In genomic region chr11:69115586-69116560, GRCh38 we compare ENCODE assay signal across 15 cellular contexts. TPM values are rescaled to one million over a fixed set of nuclear protein-coding genes. Genes with fewer than 3 reads are reported as not detected.
DNase-seq lines count a peak whose midpoint lies in the region; ATAC-seq and TF ChIP-seq lines count a peak whose summit lies in the region.
"Had no signal": no experiment of that assay in that cellular context is flagged by ENCODE, and none has a peak within 500 bp of the region (broad histone marks: within the 10 kb centered on the region; RNA-seq: fewer than 3 reads in every experiment).

No MANE protein-coding gene starts in this region.

- no peak for TF ChIP-seq CTCF in C4-2B (conservative IDR thresholded peaks at IDR 0.05)
- TF ChIP-seq CTCF in VCaP (conservative IDR thresholded peaks at IDR 0.05), result no peak
- no peak for TF ChIP-seq CTCF in parathyroid adenoma (IDR thresholded peaks at IDR 0.05)
- no peak for TF ChIP-seq CTCF in BE2C (IDR thresholded peaks at IDR 0.05; ENCODE audit: low read depth, low read length)

- H3K4me1 Mint-ChIP-seq in activated T-helper 2 cell treated with anti-CD3 and anti-CD28 coated beads, Interferon-gamma antibody, Interleukin-2, Interleukin-4, amounts not matched to agents 10 μg/mL and 5 μg/mL and 100 μg/mL, durations not matched to agents 14 hours and 24 hours and 36 hours (ENCODE audit: low read depth), result no peaks in the 10 kb centered on the region

- peak overlapping the region; percentile 26 for H3K4me2 ChIP-seq in parathyroid adenoma (ENCODE audit: low read length)
- H3K4me2 ChIP-seq: KMS-11 had no signal

- H2AFZ ChIP-seq in parathyroid adenoma, result peak overlapping the region; percentile 46

- H3K36me3 ChIP-seq in parathyroid adenoma (ENCODE audit: control insufficient read depth, insufficient read depth, low read length) (no peaks in the 10 kb centered on the region), BE2C (no peaks in the 10 kb centered on the region)
- H3K36me3 ChIP-seq: cardiac muscle cell, neutrophil had no signal

- no peaks in the 10 kb centered on the region for H3K36me3 Mint-ChIP-seq in activated T-helper 2 cell treated with anti-CD3 and anti-CD28 coated beads, Interferon-gamma antibody, Interleukin-2, Interleukin-4, amounts not matched to agents 10 μg/mL and 5 μg/mL and 100 μg/mL, durations not matched to agents 14 hours and 24 hours and 36 hours (ENCODE audit: low read depth)
- H3K36me3 Mint-ChIP-seq: type B pancreatic cell had no signal

- ATAC-seq in right cardiac atrium, result peak; percentile 81 to 88
- no peak for ATAC-seq in GM18870 (IDR thresholded peaks at IDR 0.05; ENCODE audit: unreplicated experiment)

- H3K4me3 Mint-ChIP-seq in activated T-helper 2 cell treated with anti-CD3 and anti-CD28 coated beads, Interferon-gamma antibody, Interleukin-2, Interleukin-4, amounts not matched to agents 10 μg/mL and 5 μg/mL and 100 μg/mL, durations not matched to agents 14 hours and 24 hours and 36 hours (ENCODE audit: low read depth), result no peak overlapping the region
- H3K4me3 Mint-ChIP-seq: type B pancreatic cell had no signal

- 72% methylated on average over 41 of the region's 41 CpGs for WGBS in right cardiac atrium

- peaks cover 4% of the 10 kb centered on the region for H3K9me3 Mint-ChIP-seq in activated T-helper 2 cell treated with anti-CD3 and anti-CD28 coated beads, Interferon-gamma antibody, Interleukin-2, Interleukin-4, amounts not matched to agents 10 μg/mL and 5 μg/mL and 100 μg/mL, durations not matched to agents 14 hours and 24 hours and 36 hours
- H3K9me3 Mint-ChIP-seq: type B pancreatic cell had no signal

- DNase-seq in right cardiac atrium (peak; percentile 60 to 88 (median 83)), BE2C (no peak), superior temporal gyrus (ENCODE audit: extremely low spot score) (no peak)
- DNase-seq in activated T-helper 2 cell treated with anti-CD3 and anti-CD28 coated beads, Interferon-gamma antibody, Interleukin-2, Interleukin-4, amounts not matched to agents 10 μg/mL and 5 μg/mL and 100 μg/mL, durations not matched to agents 14 hours and 24 hours and 36 hours (ENCODE audit: low spot score), result no peak
- DNase-seq: activated CD8-positive, alpha-beta memory T cell treated with anti-CD3 and anti-CD28 coated beads for 24 hours; NCI-H526 treated with DMSO at 0.1 percent for 48 hours had no signal

- peak overlapping the region; percentile 47 for H3K27ac ChIP-seq in C4-2B
- peak overlapping the region; percentile 68 for H3K27ac ChIP-seq in VCaP
- H3K27ac ChIP-seq in right cardiac atrium (ENCODE audit: low read length), result no peak overlapping the region
- no peak overlapping the region for H3K27ac ChIP-seq in parathyroid adenoma
- H3K27ac ChIP-seq: cardiac muscle cell, KMS-11, neutrophil had no signal

- H3K27me3 ChIP-seq in right cardiac atrium (ENCODE audit: control insufficient read depth, insufficient read depth) (no peaks in the 10 kb centered on the region), parathyroid adenoma (ENCODE audit: control insufficient read depth, insufficient read depth, low read length) (no peaks in the 10 kb centered on the region), BE2C (no peaks in the 10 kb centered on the region)
- H3K27me3 ChIP-seq: cardiac muscle cell, neutrophil had no signal

- H3K9me3 ChIP-seq in right cardiac atrium (ENCODE audit: control insufficient read depth, low read length) (no peaks in the 10 kb centered on the region), parathyroid adenoma (ENCODE audit: control insufficient read depth, low read length) (no peaks in the 10 kb centered on the region), BE2C (peaks cover 2% of the 10 kb centered on the region; the same call in 1 of the 2 replicates)
- H3K9me3 ChIP-seq: neutrophil had no signal

- no peaks in the 10 kb centered on the region for H3K79me2 ChIP-seq in parathyroid adenoma

- H3K4me1 ChIP-seq in right cardiac atrium (ENCODE audit: control insufficient read depth, insufficient read depth, low read length) (no peaks in the 10 kb centered on the region), parathyroid adenoma (peaks cover 3% of the 10 kb centered on the region), BE2C (no peaks in the 10 kb centered on the region)

- no peak overlapping the region for H3K27ac Mint-ChIP-seq in activated T-helper 2 cell treated with anti-CD3 and anti-CD28 coated beads, Interferon-gamma antibody, Interleukin-2, Interleukin-4, amounts not matched to agents 10 μg/mL and 5 μg/mL and 100 μg/mL, durations not matched to agents 14 hours and 24 hours and 36 hours

- no peak overlapping the region for H3K9ac ChIP-seq in parathyroid adenoma
- H3K9ac ChIP-seq: KMS-11 had no signal

- H3K27me3 Mint-ChIP-seq in activated T-helper 2 cell treated with anti-CD3 and anti-CD28 coated beads, Interferon-gamma antibody, Interleukin-2, Interleukin-4, amounts not matched to agents 10 μg/mL and 5 μg/mL and 100 μg/mL, durations not matched to agents 14 hours and 24 hours and 36 hours (ENCODE audit: low read depth), result no peaks in the 10 kb centered on the region

- intact Hi-C loops in right cardiac atrium (cut with DNase I), result loop anchor here in 1 of 4 donors (10.0 kb wide), 1 partner anchor 169 kb away; no protein-coding TSS in a partner anchor
- intact Hi-C loops in activated T-helper 2 cell treated with anti-CD3 and anti-CD28 coated beads, Interferon-gamma antibody, Interleukin-2, Interleukin-4, amounts not matched to agents 10 μg/mL and 5 μg/mL and 100 μg/mL, durations not matched to agents 14 hours and 24 hours and 36 hours (cut with micrococcal nuclease), result no loop called here

- H3K4me3 ChIP-seq in right cardiac atrium (ENCODE audit: low read length) (no peak overlapping the region), parathyroid adenoma (ENCODE audit: low read depth, low read length) (no peak overlapping the region), BE2C (ENCODE audit: low read depth, low read length) (no peak overlapping the region)
- H3K4me3 ChIP-seq: cardiac muscle cell had no signal

RNA-seq across cellular contexts. Expression of gene SMIM38, which starts 39.9 kb away (rescaled TPM):
- under 1 TPM in 3 of 4 donors, not detected in 1; 0.17 to 0.56 (median 0.25) TPM for total RNA-seq in right cardiac atrium
- 0.07 TPM for polyA plus RNA-seq in right cardiac atrium
- 0.41 and 0.53 TPM in 2 replicates for total RNA-seq in activated T-helper 2 cell treated with anti-CD3 and anti-CD28 coated beads, Interferon-gamma antibody, Interleukin-2, Interleukin-4, amounts not matched to agents 10 μg/mL and 5 μg/mL and 100 μg/mL, durations not matched to agents 14 hours and 24 hours and 36 hours
- polyA plus RNA-seq in BE2C (2012; ENCODE audit: insufficient read depth, insufficient read length, low read depth), result 0.76 TPM
- total RNA-seq: kidney epithelial cell had no signal

Comparison
In these comparisons a context has a peak if more than half of its experiments do, and no peak if none do; other contexts are left out.
1. H3K27ac ChIP-seq: peak in C4-2B (single experiment) and VCaP (single experiment); none in right cardiac atrium (single experiment) and parathyroid adenoma (single experiment).
2. DNase-seq: peak in right cardiac atrium (3 of 3); none in activated T-helper 2 cell treated with anti-CD3 and anti-CD28 coated beads, Interferon-gamma antibody, Interleukin-2, Interleukin-4, amounts not matched to agents 10 μg/mL and 5 μg/mL and 100 μg/mL, durations not matched to agents 14 hours and 24 hours and 36 hours (single experiment), BE2C (single experiment) and superior temporal gyrus (single experiment).